Comparison of ENCODE assay signal across 8 cellular contexts in the genomic region with DNA sequence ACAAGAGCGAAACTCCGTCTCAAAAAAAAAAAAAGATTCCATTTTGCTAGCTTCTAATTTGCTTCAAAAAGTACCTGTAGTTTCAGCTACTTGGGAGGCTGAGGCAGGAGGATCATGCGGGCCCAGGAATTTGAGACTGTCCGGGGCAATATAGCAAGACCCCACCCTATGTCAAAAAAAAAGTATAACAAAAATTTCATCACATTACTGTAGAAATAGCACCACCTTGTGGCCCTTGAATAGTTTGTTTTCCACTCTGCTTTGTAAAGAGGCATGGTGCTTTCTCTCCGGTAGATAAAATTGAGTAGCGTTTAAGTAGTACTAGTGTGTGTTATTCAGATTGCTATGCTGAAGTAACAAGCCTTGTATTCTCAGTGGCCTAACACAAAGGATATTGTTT. TPM values are rescaled to one million over a fixed set of nuclear protein-coding genes. Genes with fewer than 3 reads are reported as not detected.
A peak's percentile ranks its signal among the peaks of the same experiment; 100 is the strongest.
DNase-seq lines count a peak whose midpoint lies in the region; ATAC-seq, FAIRE-seq and TF ChIP-seq lines count a peak whose summit lies in the region.

No MANE protein-coding gene starts in this region.

- no peaks in the 10 kb centered on the region for H3K4me1 ChIP-seq in cardiac muscle cell (ENCODE audit: low read depth)

- H3K4me3 ChIP-seq in cardiac muscle cell = no peak overlapping the region

- H3K9me3 ChIP-seq in cardiac muscle cell (ENCODE audit: low read depth) = no peaks in the 10 kb centered on the region

- H3K27me3 ChIP-seq in cardiac muscle cell = no peaks in the 10 kb centered on the region

- CTCF ChIA-PET in activated CD8-positive, alpha-beta T cell treated with anti-CD3 and anti-CD28 coated beads, Interleukin-2, amount 10 ng/mL, durations not matched to agents 7 days and 5 days (lab: Charles Lee) = interaction anchor here (0.7 to 4.1 kb wide), 2 partner anchors 230 to 341 kb away, joined by 3 to 28 read pairs; no protein-coding TSS in a partner anchor

- no peaks in the 10 kb centered on the region for H3K36me3 ChIP-seq in cardiac muscle cell

- no peak for FAIRE-seq in GM19239 (lab: Jason Lieb, UNC)

- no peak overlapping the region for H3K27ac Mint-ChIP-seq in activated CD8-positive, alpha-beta T cell treated with anti-CD3 and anti-CD28 coated beads, Interleukin-2, amount 10 ng/mL, durations not matched to agents 7 days and 5 days

- H3K27me3 Mint-ChIP-seq in activated CD8-positive, alpha-beta T cell treated with anti-CD3 and anti-CD28 coated beads, Interleukin-2, amount 10 ng/mL, durations not matched to agents 7 days and 5 days (ENCODE audit: low read depth) = no peaks in the 10 kb centered on the region

- H3K9me3 Mint-ChIP-seq in activated CD8-positive, alpha-beta T cell treated with anti-CD3 and anti-CD28 coated beads, Interleukin-2, amount 10 ng/mL, durations not matched to agents 7 days and 5 days (ENCODE audit: insufficient read depth) = no peaks in the 10 kb centered on the region

- peaks cover 3% of the 10 kb centered on the region for H3K4me1 Mint-ChIP-seq in activated CD8-positive, alpha-beta T cell treated with anti-CD3 and anti-CD28 coated beads, Interleukin-2, amount 10 ng/mL, durations not matched to agents 7 days and 5 days (ENCODE audit: low read depth)

- POLR2A ChIA-PET in activated CD8-positive, alpha-beta T cell treated with anti-CD3 and anti-CD28 coated beads, Interleukin-2, amount 10 ng/mL, durations not matched to agents 7 days and 5 days (lab: Charles Lee) = no interaction called here

- DNase-seq in CMK (ENCODE audit: low read depth) = peak; percentile 24
- DNase-seq in GM19239 (ENCODE audit: insufficient read length, low spot score) = peak; percentile 13
- DNase-seq in NCI-H2227 treated with DMSO at 0.1 percent for 48 hours (lab: John Stamatoyannopoulos, UW) = peak; percentile 39
- peak; percentile 57 for DNase-seq in activated CD8-positive, alpha-beta T cell treated with anti-CD3 and anti-CD28 coated beads, Interleukin-2, amount 10 ng/mL, durations not matched to agents 7 days and 5 days
- DNase-seq in cardiac muscle cell (ENCODE audit: low read depth in 1 of 2, low spot score in 1 of 2) = peak; percentile 64 to 78
- DNase-seq in renal cortical epithelial cell (ENCODE audit: low read depth) = peak; percentile 72

- no peak overlapping the region for H3K4me3 Mint-ChIP-seq in activated CD8-positive, alpha-beta T cell treated with anti-CD3 and anti-CD28 coated beads, Interleukin-2, amount 10 ng/mL, durations not matched to agents 7 days and 5 days

- peak; percentile 46 for TF ChIP-seq CTCF in cardiac muscle cell (IDR thresholded peaks at IDR 0.05; ENCODE audit: low read depth, low read length)

- H3K36me3 Mint-ChIP-seq in activated CD8-positive, alpha-beta T cell treated with anti-CD3 and anti-CD28 coated beads, Interleukin-2, amount 10 ng/mL, durations not matched to agents 7 days and 5 days (ENCODE audit: low read depth) = no peaks in the 10 kb centered on the region

- H3K27ac ChIP-seq in cardiac muscle cell = no peak overlapping the region

- peak; percentile 63 for ATAC-seq in activated CD8-positive, alpha-beta T cell treated with anti-CD3 and anti-CD28 coated beads, Interleukin-2, amount 10 ng/mL, durations not matched to agents 7 days and 5 days
- no peak for ATAC-seq in HG03196 (IDR thresholded peaks at IDR 0.05; ENCODE audit: unreplicated experiment)
- ATAC-seq in GM21529 (IDR thresholded peaks at IDR 0.05; ENCODE audit: unreplicated experiment) = no peak

RNA-seq across cellular contexts. Expression of gene MSTO1, which starts 18.2 kb away (rescaled TPM):
- 10 to 100 TPM; 61.2 to 61.6 TPM for total RNA-seq in activated CD8-positive, alpha-beta T cell treated with anti-CD3 and anti-CD28 coated beads, Interleukin-2, amount 10 ng/mL, durations not matched to agents 7 days and 5 days
- total RNA-seq in cardiac muscle cell (37.8 and 52.7 TPM in 2 replicates), renal cortical epithelial cell (13.7 and 18.3 TPM in 2 replicates)
- polyA plus RNA-seq in cardiac muscle cell = 59.8 and 70.5 TPM in 2 replicates

RNA-seq across cellular contexts. Expression of gene ASH1L, which starts 29.2 kb away (rescaled TPM):
- 10 to 100 TPM; 37.7 to 41.1 TPM for total RNA-seq in activated CD8-positive, alpha-beta T cell treated with anti-CD3 and anti-CD28 coated beads, Interleukin-2, amount 10 ng/mL, durations not matched to agents 7 days and 5 days
- total RNA-seq in cardiac muscle cell = 18.5 and 31.2 TPM in 2 replicates
- polyA plus RNA-seq in cardiac muscle cell = 25.9 and 27.3 TPM in 2 replicates
- total RNA-seq in renal cortical epithelial cell = 12.5 and 50.2 TPM in 2 replicates

Comparison
In these comparisons a context has a peak if more than half of its experiments do, and no peak if none do; other contexts are left out.
1. DNase-seq: peak in every context shown above with its lines; median percentile 72 in renal cortical epithelial cell; 71 in cardiac muscle cell; 57 in activated CD8-positive, alpha-beta T cell treated with anti-CD3 and anti-CD28 coated beads, Interleukin-2, amount 10 ng/mL, durations not matched to agents 7 days and 5 days; 39 in NCI-H2227 treated with DMSO at 0.1 percent for 48 hours; 24 in CMK; 13 in GM19239.